In genomic region chr16:19912445-19913305, GRCh38 we compare ENCODE assay signal across 15 cellular contexts. TPM values are rescaled to one million over a fixed set of nuclear protein-coding genes. Genes with fewer than 3 reads are reported as not detected.
A peak's percentile ranks its signal among the peaks of the same experiment; 100 is the strongest.
DNase-seq lines count a peak whose midpoint lies in the region; TF ChIP-seq lines count a peak whose summit lies in the region.
"Had no signal": no experiment of that assay in that cellular context is flagged by ENCODE, and none has a peak within 500 bp of the region (broad histone marks: within the 10 kb centered on the region; RNA-seq: fewer than 3 reads in every experiment).

No MANE protein-coding gene starts in this region.

- H3K9me3 Mint-ChIP-seq in CD8-positive, alpha-beta memory T cell = peaks cover 0 to 5% (median 0%) of the 10 kb centered on the region in 5 donors
- H3K9me3 Mint-ChIP-seq: activated CD4-positive, alpha-beta T cell treated with anti-CD3 and anti-CD28 coated beads, Interleukin-2, amount 10 ng/mL, durations not matched to agents 24 days and 14 days; immature natural killer cell had no signal

- POLR2A ChIA-PET in CD8-positive, alpha-beta memory T cell (lab: Charles Lee) = no interaction called here

- no peaks in the 10 kb centered on the region for H3K9me3 ChIP-seq in MG63
- H3K9me3 ChIP-seq in CD8-positive, alpha-beta memory T cell (ENCODE audit: low read length) = no peaks in the 10 kb centered on the region

- H3K4me3 ChIP-seq in MG63 (no peak overlapping the region), brain microvascular endothelial cell (ENCODE audit: low read depth, low read length) (no peak overlapping the region)
- no peak overlapping the region for H3K4me3 ChIP-seq in CD8-positive, alpha-beta memory T cell (ENCODE audit: low read length)
- H3K4me3 ChIP-seq: gastroesophageal sphincter had no signal

- in situ Hi-C loops in Caki2 (cut with HindIII; ENCODE audit: low pct_unique_long_range_greater_than_20kb, low sequenced_read_pairs) (no loop called here), brain microvascular endothelial cell (cut with HindIII; ENCODE audit: low pct_ligation_motif_present, low sequenced_read_pairs) (loop anchor here (25.0 kb wide), 1 partner anchor 475 kb away; no protein-coding TSS in a partner anchor)

- H3K4me1 ChIP-seq in CD8-positive, alpha-beta memory T cell (ENCODE audit: insufficient read depth, low read length) = no peaks in the 10 kb centered on the region

- CTCF ChIA-PET in CD8-positive, alpha-beta memory T cell (lab: Charles Lee) = interaction anchor here (1.2 kb wide), 1 partner anchor 473 kb away, joined by 3 read pairs; no protein-coding TSS in a partner anchor

- H3K27me3 ChIP-seq in MG63 = no peaks in the 10 kb centered on the region; the same call in 1 of the 2 replicates
- H3K27me3 ChIP-seq in brain microvascular endothelial cell (replicated peaks) = no peaks in the 10 kb centered on the region
- no peaks in the 10 kb centered on the region for H3K27me3 ChIP-seq in CD8-positive, alpha-beta memory T cell (ENCODE audit: insufficient read depth, low read length, poor library complexity, severe bottlenecking)

- no peak for TF ChIP-seq CTCF in brain microvascular endothelial cell (IDR thresholded peaks at IDR 0.05; ENCODE audit: low read depth, low read length, missing control alignments)

- no peak overlapping the region for H3K4me3 Mint-ChIP-seq in CD8-positive, alpha-beta memory T cell
- H3K4me3 Mint-ChIP-seq: activated CD4-positive, alpha-beta T cell treated with anti-CD3 and anti-CD28 coated beads, Interleukin-2, amount 10 ng/mL, durations not matched to agents 24 days and 14 days; immature natural killer cell had no signal

- H3K27ac Mint-ChIP-seq in CD8-positive, alpha-beta memory T cell = peak overlapping the region in 1 of 8 donors; percentile 52
- H3K27ac Mint-ChIP-seq: activated CD4-positive, alpha-beta T cell treated with anti-CD3 and anti-CD28 coated beads, Interleukin-2, amount 10 ng/mL, durations not matched to agents 24 days and 14 days; immature natural killer cell had no signal

- H3K36me3 Mint-ChIP-seq in CD8-positive, alpha-beta memory T cell = no peaks in the 10 kb centered on the region
- H3K36me3 Mint-ChIP-seq: immature natural killer cell had no signal

- DNase-seq in Caki2 (ENCODE audit: low read depth) = peak; percentile 29
- DNase-seq in MG63 = peak; percentile 72
- DNase-seq in brain microvascular endothelial cell = peak; percentile 11
- DNase-seq in iris pigment epithelial cell (ENCODE audit: low read depth) = peak; percentile 38
- DNase-seq in stimulated activated CD4-positive, alpha-beta T cell treated with anti-CD3 and anti-CD28 coated beads, Interleukin-4, amount 100 ng/mL, for 1 hour = no peak
- no peak for DNase-seq in NCI-H1930 (lab: John Stamatoyannopoulos, UW)
- no peak for DNase-seq in NCI-H128 (lab: John Stamatoyannopoulos, UW; ENCODE audit: unreplicated experiment)
- no peak for DNase-seq in CD8-positive, alpha-beta memory T cell
- DNase-seq: activated CD4-positive, alpha-beta T cell treated with anti-CD3 and anti-CD28 coated beads, Interleukin-2, amount 10 ng/mL, durations not matched to agents 24 days and 14 days; activated T-cell treated with anti-CD3 and anti-CD28 coated beads, Interleukin-2, amount 50 U/mL, for 48 hours; cortex of kidney; immature natural killer cell; NCI-H1092 treated with DMSO at 0.1 percent for 48 hours; NCI-H524 had no signal

- H3K27ac ChIP-seq in brain microvascular endothelial cell = no peak overlapping the region
- no peak overlapping the region for H3K27ac ChIP-seq in CD8-positive, alpha-beta memory T cell (ENCODE audit: low read depth, low read length)
- H3K27ac ChIP-seq: gastroesophageal sphincter had no signal

- no peaks in the 10 kb centered on the region for H3K36me3 ChIP-seq in MG63
- no peaks in the 10 kb centered on the region for H3K36me3 ChIP-seq in brain microvascular endothelial cell (replicated peaks)
- H3K36me3 ChIP-seq in CD8-positive, alpha-beta memory T cell (ENCODE audit: insufficient read depth, low read length) = no peaks in the 10 kb centered on the region
- H3K36me3 ChIP-seq: gastroesophageal sphincter had no signal

- peaks cover 19 to 33% of the 10 kb centered on the region in 2 donors for H3K27me3 Mint-ChIP-seq in CD8-positive, alpha-beta memory T cell

- H3K4me1 Mint-ChIP-seq in CD8-positive, alpha-beta memory T cell = peaks cover 2 to 6% (median 5%) of the 10 kb centered on the region in 3 donors

RNA-seq across cellular contexts. Expression of gene GPRC5B, which starts 28.0 kb away (rescaled TPM):
- total RNA-seq in Caki2 (2014; rRNA removed; shearing (Covaris generic); ENCODE audit: low replicate concordance) = 37.1 and 43.6 TPM in 2 replicates
- 5.3 and 6.4 TPM in 2 replicates for total RNA-seq in MG63 (2014; rRNA removed; shearing (Covaris generic); ENCODE audit: low replicate concordance)
- total RNA-seq in CD8-positive, alpha-beta memory T cell = under 1 TPM in 1 of 2 experiments, not detected in 1; 0.11 TPM
- polyA plus RNA-seq in CD8-positive, alpha-beta memory T cell = 0.29 TPM
- polyA plus RNA-seq: immature natural killer cell had no signal

Comparison
In these comparisons a context has a peak if more than half of its experiments do, and no peak if none do; other contexts are left out.
1. DNase-seq: peak in Caki2 (single experiment), MG63 (single experiment), brain microvascular endothelial cell (single experiment) and iris pigment epithelial cell (single experiment); none in stimulated activated CD4-positive, alpha-beta T cell treated with anti-CD3 and anti-CD28 coated beads, Interleukin-4, amount 100 ng/mL, for 1 hour (single experiment), NCI-H1930 (0 of 2), NCI-H128 (single experiment) and CD8-positive, alpha-beta memory T cell (0 of 5).